In genomic region chr6:41707565-41708200, GRCh38 we compare ENCODE assay signal across 1 cellular context.
TF ChIP-seq lines count a peak whose summit lies in the region.

No MANE protein-coding gene starts in this region.

TF ChIP-seq in GM12878, 131 proteins besides CTCF, POLR2A, EP300 and RAD21:
- TF ChIP-seq SIN3A (IDR thresholded peaks at IDR 0.05; ENCODE audit: low read depth, low read length), result 0 out of 2 replicates have a peak, but pooled peaks have one; percentile 49
- TF ChIP-seq, protein P1, sequence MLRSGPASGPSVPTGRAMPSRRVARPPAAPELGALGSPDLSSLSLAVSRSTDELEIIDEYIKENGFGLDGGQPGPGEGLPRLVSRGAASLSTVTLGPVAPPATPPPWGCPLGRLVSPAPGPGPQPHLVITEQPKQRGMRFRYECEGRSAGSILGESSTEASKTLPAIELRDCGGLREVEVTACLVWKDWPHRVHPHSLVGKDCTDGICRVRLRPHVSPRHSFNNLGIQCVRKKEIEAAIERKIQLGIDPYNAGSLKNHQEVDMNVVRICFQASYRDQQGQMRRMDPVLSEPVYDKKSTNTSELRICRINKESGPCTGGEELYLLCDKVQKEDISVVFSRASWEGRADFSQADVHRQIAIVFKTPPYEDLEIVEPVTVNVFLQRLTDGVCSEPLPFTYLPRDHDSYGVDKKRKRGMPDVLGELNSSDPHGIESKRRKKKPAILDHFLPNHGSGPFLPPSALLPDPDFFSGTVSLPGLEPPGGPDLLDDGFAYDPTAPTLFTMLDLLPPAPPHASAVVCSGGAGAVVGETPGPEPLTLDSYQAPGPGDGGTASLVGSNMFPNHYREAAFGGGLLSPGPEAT (IDR thresholded peaks at IDR 0.05; ENCODE audit: low read depth), result peak; percentile 35; the same call in 1 of the 2 replicates
- no peak for TF ChIP-seq TCF12 (IDR thresholded peaks at IDR 0.05; ENCODE audit: low read depth, low read length)
- TF ChIP-seq NFXL1 (IDR thresholded peaks at IDR 0.05; ENCODE audit: borderline replicate concordance), result no peak
- TF ChIP-seq E2F4 (IDR thresholded peaks at IDR 0.05; ENCODE audit: low read depth, low read length), result no peak
- peak; percentile 72 for TF ChIP-seq SPI1 (IDR thresholded peaks at IDR 0.05; ENCODE audit: borderline replicate concordance, insufficient read depth, low read depth, low read length)
- TF ChIP-seq, protein P2, sequence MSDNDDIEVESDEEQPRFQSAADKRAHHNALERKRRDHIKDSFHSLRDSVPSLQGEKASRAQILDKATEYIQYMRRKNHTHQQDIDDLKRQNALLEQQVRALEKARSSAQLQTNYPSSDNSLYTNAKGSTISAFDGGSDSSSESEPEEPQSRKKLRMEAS (IDR thresholded peaks at IDR 0.05; ENCODE audit: low read depth, low read length), result peak; percentile 88; the same call in 1 of the 2 replicates
- TF ChIP-seq ZBTB4 (CRISPR knock-in tag; IDR thresholded peaks at IDR 0.05), result no peak
- TF ChIP-seq TCF7 (IDR thresholded peaks at IDR 0.05; ENCODE audit: borderline replicate concordance), result no peak
- no peak for TF ChIP-seq NKRF (conservative IDR thresholded peaks at IDR 0.05)
- TF ChIP-seq GATAD2B (conservative IDR thresholded peaks at IDR 0.05; ENCODE audit: low read depth), result 0 out of 2 replicates have a peak, but pooled peaks have one; percentile 61
- TF ChIP-seq NBN (IDR thresholded peaks at IDR 0.05), result 0 out of 2 replicates have a peak, but pooled peaks have one; percentile 18
- TF ChIP-seq YY1 (IDR thresholded peaks at IDR 0.05; ENCODE audit: low read depth, low read length), result peak; percentile 63; the same call in 1 of the 2 replicates
- TF ChIP-seq IKZF2 (IDR thresholded peaks at IDR 0.05), result peak; percentile 54 to 63
- 0 out of 3 replicates have a peak, but pooled peaks have one; percentile 25 for TF ChIP-seq POU2F2 (IDR thresholded peaks at IDR 0.05; ENCODE audit: borderline replicate concordance, low read depth, low read length)
- 0 out of 2 replicates have a peak, but pooled peaks have one; percentile 45 for TF ChIP-seq DPF2 (IDR thresholded peaks at IDR 0.05)
- TF ChIP-seq MYC (IDR thresholded peaks at IDR 0.05; ENCODE audit: insufficient read depth, insufficient read length, insufficient replicate concordance, low read length, severe bottlenecking), result peak; percentile 87
- peak; percentile 96 for TF ChIP-seq MXI1 (IDR thresholded peaks at IDR 0.05; ENCODE audit: low read depth, low read length)
- peak; percentile 51; the same call in 1 of the 2 replicates for TF ChIP-seq LARP7 (IDR thresholded peaks at IDR 0.05)
- no peak for TF ChIP-seq NFIC (IDR thresholded peaks at IDR 0.05; ENCODE audit: low read depth, low read length)
- TF ChIP-seq BHLHE40 (IDR thresholded peaks at IDR 0.05; ENCODE audit: borderline replicate concordance in 1 of 2, low read depth in 2 of 2, low read length in 1 of 2), result peak in 1 of 2 experiments; percentile 20; a peak in 1 of 4 replicates
- TF ChIP-seq IKZF1 (conservative IDR thresholded peaks at IDR 0.05), result peak; percentile 77
- TF ChIP-seq NR2F1 (conservative IDR thresholded peaks at IDR 0.05), result 0 out of 2 replicates have a peak, but pooled peaks have one; percentile 21
- peak; percentile 80 for TF ChIP-seq EED (IDR thresholded peaks at IDR 0.05; ENCODE audit: low read depth)
- TF ChIP-seq, protein P3, sequence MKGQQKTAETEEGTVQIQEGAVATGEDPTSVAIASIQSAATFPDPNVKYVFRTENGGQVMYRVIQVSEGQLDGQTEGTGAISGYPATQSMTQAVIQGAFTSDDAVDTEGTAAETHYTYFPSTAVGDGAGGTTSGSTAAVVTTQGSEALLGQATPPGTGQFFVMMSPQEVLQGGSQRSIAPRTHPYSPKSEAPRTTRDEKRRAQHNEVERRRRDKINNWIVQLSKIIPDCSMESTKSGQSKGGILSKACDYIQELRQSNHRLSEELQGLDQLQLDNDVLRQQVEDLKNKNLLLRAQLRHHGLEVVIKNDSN (IDR thresholded peaks at IDR 0.05; ENCODE audit: borderline replicate concordance, extremely low read length, insufficient read depth, low read depth, low read length), result peak; percentile 19
- TF ChIP-seq CBFB (IDR thresholded peaks at IDR 0.05; ENCODE audit: low read depth), result no peak
- peak in 1 of 2 experiments; percentile 85; a peak in 2 of 4 replicates for TF ChIP-seq ETV6 (conservative IDR thresholded peaks at IDR 0.05 in 1 of 2, IDR thresholded peaks at IDR 0.05 in 1 of 2; ENCODE audit: borderline replicate concordance in 1 of 2, low read depth in 1 of 2)
- TF ChIP-seq SMARCA5 (IDR thresholded peaks at IDR 0.05), result no peak
- no peak for TF ChIP-seq ZNF384 (IDR thresholded peaks at IDR 0.05; ENCODE audit: borderline replicate concordance, low read depth, low read length)
